Comparison of ENCODE assay signal across 1 cellular context in the genomic region with DNA sequence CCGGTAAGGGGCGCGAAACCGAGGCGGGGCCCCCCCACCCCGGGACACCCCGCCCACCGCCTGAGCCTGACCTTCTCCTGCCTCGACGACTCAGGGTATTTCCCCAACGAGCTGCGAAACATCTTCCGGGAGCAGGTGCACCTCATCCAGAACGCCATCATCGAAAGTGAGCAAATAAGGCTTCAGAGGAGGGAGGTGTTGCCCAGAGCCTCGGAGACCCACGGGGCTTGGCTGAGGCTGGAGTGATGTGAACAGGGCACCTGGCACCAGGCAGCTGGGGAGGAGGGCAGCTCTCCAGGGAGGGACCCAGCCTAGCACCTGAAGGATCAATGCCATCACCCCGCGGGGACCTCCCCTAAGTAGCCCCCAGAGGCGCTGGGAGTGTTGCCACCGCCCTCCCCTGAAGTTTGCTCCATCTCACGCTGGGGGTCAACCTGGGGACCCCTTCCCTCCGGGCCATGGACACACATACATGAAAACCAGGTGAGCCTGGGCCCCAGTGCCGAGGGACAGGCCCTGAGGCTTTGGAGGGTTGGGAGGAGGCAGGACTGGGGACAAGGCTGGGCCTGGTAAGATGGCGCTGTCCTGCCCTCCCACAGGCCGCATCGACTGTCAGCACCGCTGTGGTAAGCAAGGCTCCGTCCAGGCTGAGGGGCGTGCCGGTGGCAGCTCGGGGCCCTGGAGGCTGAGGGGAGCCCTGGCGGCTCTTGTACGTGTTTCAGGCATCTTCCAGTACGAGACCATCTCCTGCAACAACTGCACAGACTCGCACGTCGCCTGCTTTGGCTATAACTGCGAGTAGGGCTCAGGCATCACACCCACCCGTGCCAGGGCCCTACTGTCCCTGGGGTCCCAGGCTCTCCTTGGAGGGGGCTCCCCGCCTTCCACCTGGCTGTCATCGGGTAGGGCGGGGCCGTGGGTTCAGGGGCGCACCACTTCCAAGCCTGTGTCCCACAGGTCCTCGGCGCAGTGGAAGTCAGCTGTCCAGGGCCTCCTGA.
TF ChIP-seq lines count a peak whose summit lies in the region.

No MANE protein-coding gene starts in this region.

TF ChIP-seq in H1, 55 proteins besides CTCF, POLR2A, EP300 and RAD21:
- TF ChIP-seq EGR1 (IDR thresholded peaks at IDR 0.05; ENCODE audit: borderline replicate concordance, low read depth, low read length), result no peak
- peak; percentile 7 for TF ChIP-seq KDM4A (IDR thresholded peaks at IDR 0.05; ENCODE audit: low read depth, low read length, severe bottlenecking)
